ENCODE assay signal across 26 cellular contexts in the genomic region with DNA sequence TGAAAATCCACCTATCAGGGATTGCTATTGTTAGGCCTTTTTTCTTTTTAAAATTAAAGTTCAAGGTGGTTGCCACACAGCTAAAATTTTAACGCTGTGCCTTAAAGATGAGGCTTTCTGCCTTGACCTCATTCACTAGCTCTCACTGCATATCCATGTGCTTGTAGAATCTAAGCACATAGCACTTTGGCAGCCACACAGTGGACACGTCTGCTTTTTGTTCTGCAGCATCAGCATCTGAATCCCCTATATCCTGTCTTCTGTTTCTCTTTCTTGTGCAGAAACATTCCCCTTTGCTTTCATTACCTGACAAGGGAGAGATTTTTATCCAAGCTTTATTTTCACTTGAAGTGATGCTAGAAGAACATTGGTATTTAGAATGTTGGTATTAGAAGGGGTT. TPM values are rescaled to one million over a fixed set of nuclear protein-coding genes. Genes with fewer than 3 reads are reported as not detected.
DNase-seq lines count a peak whose midpoint lies in the region; TF ChIP-seq lines count a peak whose summit lies in the region.
"Had no signal": no experiment of that assay in that cellular context is flagged by ENCODE, and none has a peak within 500 bp of the region (broad histone marks: within the 10 kb centered on the region; RNA-seq: fewer than 3 reads in every experiment).

No MANE protein-coding gene starts in this region.

- no peaks in the 10 kb centered on the region for H3K9me3 ChIP-seq in HAP-1
- H3K9me3 ChIP-seq: esophagus squamous epithelium, heart left ventricle, sigmoid colon, SJCRH30, thyroid gland had no signal

- H3K36me3 Mint-ChIP-seq in Calu3 (ENCODE audit: insufficient read depth, unreplicated experiment) = peaks cover 32% of the 10 kb centered on the region
- peaks cover 69% of the 10 kb centered on the region for H3K36me3 Mint-ChIP-seq in activated T-helper 2 cell treated with anti-CD3 and anti-CD28 coated beads, Interferon-gamma antibody, Interleukin-2, Interleukin-4, amounts not matched to agents 10 μg/mL and 5 μg/mL and 100 μg/mL, durations not matched to agents 14 hours and 24 hours and 36 hours (ENCODE audit: low read depth)
- H3K36me3 Mint-ChIP-seq in mesothelial cell of epicardium = peaks cover 24% of the 10 kb centered on the region

- in situ Hi-C loops in HAP-1 (cut with MboI; ENCODE audit: low sequenced_read_pairs) = no loop called here

- peaks cover 23% of the 10 kb centered on the region for H3K4me1 ChIP-seq in HAP-1
- H3K4me1 ChIP-seq: sigmoid colon had no signal

- TF ChIP-seq CTCF in Calu3 (IDR thresholded peaks at IDR 0.05; ENCODE audit: unreplicated experiment) = no peak
- TF ChIP-seq CTCF in mesothelial cell of epicardium (IDR thresholded peaks at IDR 0.05; ENCODE audit: unreplicated experiment) = no peak

- CTCF ChIA-PET in Calu3 (lab: Charles Lee) = no interaction called here

- H3K27me3 ChIP-seq in HAP-1 (ENCODE audit: low read depth) = no peaks in the 10 kb centered on the region
- H3K27me3 ChIP-seq: esophagus squamous epithelium, heart left ventricle, sigmoid colon, SJCRH30, thyroid gland had no signal

- no peak for DNase-seq in Calu3
- DNase-seq in HAP-1 (ENCODE audit: low spot score in 2 of 2) = peak; percentile 32 to 56
- no peak for DNase-seq in activated T-helper 2 cell treated with anti-CD3 and anti-CD28 coated beads, Interferon-gamma antibody, Interleukin-2, Interleukin-4, amounts not matched to agents 10 μg/mL and 5 μg/mL and 100 μg/mL, durations not matched to agents 14 hours and 24 hours and 36 hours (ENCODE audit: low spot score)
- no peak for DNase-seq in mesothelial cell of epicardium (ENCODE audit: low spot score in 2 of 2, unreplicated experiment in 2 of 2)
- DNase-seq in activated effector memory CD4-positive, alpha-beta T cell treated with anti-CD3 and anti-CD28 coated beads, Interleukin-2, amount 50 U/mL, for 16 hours = no peak
- no peak for DNase-seq in NCI-H774 (lab: John Stamatoyannopoulos, UW)
- no peak for DNase-seq in stimulated activated CD4-positive, alpha-beta T cell treated with anti-CD3 and anti-CD28 coated beads, Interleukin-4, amount 100 ng/mL, for 4 hours
- DNase-seq: activated CD4-positive, CD25-positive, alpha-beta regulatory T cell treated with anti-CD3 and anti-CD28 coated beads, Interleukin-2, amount 50 U/mL, for 72 hours; activated CD8-positive, alpha-beta memory T cell treated with anti-CD3 and anti-CD28 coated beads for 24 hours; activated T-cell treated with anti-CD3 and anti-CD28 coated beads, Interleukin-2, amount 50 U/mL, for 1 hour; DMS153; endodermal cell; esophagus squamous epithelium; foreskin melanocyte; kidney glomerular epithelial cell; NCI-H1048; NCI-H1694 treated with DMSO at 0.1 percent for 48 hours; NCI-H446; NCI-H748 treated with DMSO at 0.1 percent for 48 hours; sigmoid colon; SJCRH30; stimulated activated CD4-positive, alpha-beta T cell treated with anti-CD3 and anti-CD28 coated beads, Interleukin-4, amount 100 ng/mL, for 1 hour; T-cell; thyroid gland had no signal

- H3K4me1 Mint-ChIP-seq in Calu3 (ENCODE audit: low read depth, unreplicated experiment) (peaks cover 48% of the 10 kb centered on the region), mesothelial cell of epicardium (peaks cover 40% of the 10 kb centered on the region)
- peaks cover 71% of the 10 kb centered on the region for H3K4me1 Mint-ChIP-seq in activated T-helper 2 cell treated with anti-CD3 and anti-CD28 coated beads, Interferon-gamma antibody, Interleukin-2, Interleukin-4, amounts not matched to agents 10 μg/mL and 5 μg/mL and 100 μg/mL, durations not matched to agents 14 hours and 24 hours and 36 hours (ENCODE audit: low read depth)

- H3K36me3 ChIP-seq in HAP-1 (replicated peaks) = no peaks in the 10 kb centered on the region

- no peaks in the 10 kb centered on the region for H3K9me3 Mint-ChIP-seq in Calu3 (ENCODE audit: low read depth, unreplicated experiment)
- no peaks in the 10 kb centered on the region for H3K9me3 Mint-ChIP-seq in activated T-helper 2 cell treated with anti-CD3 and anti-CD28 coated beads, Interferon-gamma antibody, Interleukin-2, Interleukin-4, amounts not matched to agents 10 μg/mL and 5 μg/mL and 100 μg/mL, durations not matched to agents 14 hours and 24 hours and 36 hours
- H3K9me3 Mint-ChIP-seq in mesothelial cell of epicardium = no peaks in the 10 kb centered on the region
- H3K9me3 Mint-ChIP-seq: central memory CD8-positive, alpha-beta T cell; endodermal cell; T-cell had no signal

- peak overlapping the region; percentile 52 for H3K27ac Mint-ChIP-seq in Calu3 (ENCODE audit: unreplicated experiment)
- peak overlapping the region; percentile 68 for H3K27ac Mint-ChIP-seq in activated T-helper 2 cell treated with anti-CD3 and anti-CD28 coated beads, Interferon-gamma antibody, Interleukin-2, Interleukin-4, amounts not matched to agents 10 μg/mL and 5 μg/mL and 100 μg/mL, durations not matched to agents 14 hours and 24 hours and 36 hours
- peak overlapping the region; percentile 57 for H3K27ac Mint-ChIP-seq in mesothelial cell of epicardium
- H3K27ac Mint-ChIP-seq: T-cell had no signal

- no peaks in the 10 kb centered on the region for H3K27me3 Mint-ChIP-seq in Calu3 (ENCODE audit: unreplicated experiment)
- no peaks in the 10 kb centered on the region for H3K27me3 Mint-ChIP-seq in activated T-helper 2 cell treated with anti-CD3 and anti-CD28 coated beads, Interferon-gamma antibody, Interleukin-2, Interleukin-4, amounts not matched to agents 10 μg/mL and 5 μg/mL and 100 μg/mL, durations not matched to agents 14 hours and 24 hours and 36 hours (ENCODE audit: low read depth)
- no peaks in the 10 kb centered on the region for H3K27me3 Mint-ChIP-seq in mesothelial cell of epicardium (ENCODE audit: low read depth)
- H3K27me3 Mint-ChIP-seq: central memory CD8-positive, alpha-beta T cell; T-cell had no signal

- BruUV-seq in Calu3 (replicated peaks; lab: Mats Ljungman, UMichigan) = no TSS peak

- H3K4me3 Mint-ChIP-seq in Calu3 (ENCODE audit: low read depth, unreplicated experiment) (no peak overlapping the region), mesothelial cell of epicardium (no peak overlapping the region)
- no peak overlapping the region for H3K4me3 Mint-ChIP-seq in activated T-helper 2 cell treated with anti-CD3 and anti-CD28 coated beads, Interferon-gamma antibody, Interleukin-2, Interleukin-4, amounts not matched to agents 10 μg/mL and 5 μg/mL and 100 μg/mL, durations not matched to agents 14 hours and 24 hours and 36 hours (ENCODE audit: low read depth)
- H3K4me3 Mint-ChIP-seq: central memory CD8-positive, alpha-beta T cell; endodermal cell; T-cell had no signal

- no peak overlapping the region for H3K4me3 ChIP-seq in HAP-1
- H3K4me3 ChIP-seq: esophagus squamous epithelium, heart left ventricle, sigmoid colon, SJCRH30, thyroid gland had no signal

- intact Hi-C loops in Calu3 (cut with micrococcal nuclease; ENCODE audit: unreplicated experiment) = no loop called here
- intact Hi-C loops in activated T-helper 2 cell treated with anti-CD3 and anti-CD28 coated beads, Interferon-gamma antibody, Interleukin-2, Interleukin-4, amounts not matched to agents 10 μg/mL and 5 μg/mL and 100 μg/mL, durations not matched to agents 14 hours and 24 hours and 36 hours (cut with micrococcal nuclease) = no loop called here

RNA-seq across cellular contexts. Expression of gene RALB, which starts 38.1 kb away (rescaled TPM):
- total RNA-seq in Calu3 (2022) = 40.2 and 41.3 TPM in 2 replicates
- 58.4 and 65.0 TPM in 2 replicates for total RNA-seq in activated T-helper 2 cell treated with anti-CD3 and anti-CD28 coated beads, Interferon-gamma antibody, Interleukin-2, Interleukin-4, amounts not matched to agents 10 μg/mL and 5 μg/mL and 100 μg/mL, durations not matched to agents 14 hours and 24 hours and 36 hours
- total RNA-seq in mesothelial cell of epicardium = 25.1 to 25.9 TPM (median 25.3 TPM) in 3 replicates

RNA-seq across cellular contexts. Expression of gene INHBB, which starts 55.2 kb away (rescaled TPM):
- total RNA-seq in Calu3 (2022) (not detected in 2 replicates), mesothelial cell of epicardium (not detected in 3 replicates)
- not detected in 2 replicates for total RNA-seq in activated T-helper 2 cell treated with anti-CD3 and anti-CD28 coated beads, Interferon-gamma antibody, Interleukin-2, Interleukin-4, amounts not matched to agents 10 μg/mL and 5 μg/mL and 100 μg/mL, durations not matched to agents 14 hours and 24 hours and 36 hours
- total RNA-seq: endodermal cell, SJCRH30 had no signal

Comparison
In these comparisons a context has a peak if more than half of its experiments do, and no peak if none do; other contexts are left out.
1. DNase-seq: peak in HAP-1 (2 of 2); none in Calu3 (single experiment), activated T-helper 2 cell treated with anti-CD3 and anti-CD28 coated beads, Interferon-gamma antibody, Interleukin-2, Interleukin-4, amounts not matched to agents 10 μg/mL and 5 μg/mL and 100 μg/mL, durations not matched to agents 14 hours and 24 hours and 36 hours (single experiment), mesothelial cell of epicardium (0 of 2), activated effector memory CD4-positive, alpha-beta T cell treated with anti-CD3 and anti-CD28 coated beads, Interleukin-2, amount 50 U/mL, for 16 hours (single experiment), NCI-H774 (single experiment) and stimulated activated CD4-positive, alpha-beta T cell treated with anti-CD3 and anti-CD28 coated beads, Interleukin-4, amount 100 ng/mL, for 4 hours (0 of 2).
2. Peak in every context shown above with its lines, with median percentiles within 50 percentile points of each other: H3K27ac Mint-ChIP-seq.